14 cellular contexts compared by ENCODE assay signal in genomic region chr1:155263067-155263466, GRCh38. TPM values are rescaled to one million over a fixed set of nuclear protein-coding genes. Genes with fewer than 3 reads are reported as not detected.
DNase-seq lines count a peak whose midpoint lies in the region; ATAC-seq and TF ChIP-seq lines count a peak whose summit lies in the region.
"Had no signal": no experiment of that assay in that cellular context is flagged by ENCODE, and none has a peak within 500 bp of the region (broad histone marks: within the 10 kb centered on the region; RNA-seq: fewer than 3 reads in every experiment).

No MANE protein-coding gene starts in this region.

- CTCF ChIA-PET in CD8-positive, alpha-beta memory T cell (lab: Charles Lee), result interaction anchor here (0.9 to 5.4 kb wide), 3 partner anchors 10 to 60 kb away, joined by 4 to 38 read pairs (median 8); partner anchors contain the start of gene CLK2

- H3K4me1 Mint-ChIP-seq in CD8-positive, alpha-beta memory T cell, result peaks cover 31 to 40% (median 36%) of the 10 kb centered on the region in 3 donors
- H3K4me1 Mint-ChIP-seq in neural crest cell, result peaks cover 27% of the 10 kb centered on the region

- peaks cover 5 to 82% (median 20%) of the 10 kb centered on the region in 3 donors for H3K36me3 Mint-ChIP-seq in CD8-positive, alpha-beta memory T cell
- H3K36me3 Mint-ChIP-seq in neural crest cell (ENCODE audit: low read depth), result peaks cover 21% of the 10 kb centered on the region

- ATAC-seq in HG02981 (IDR thresholded peaks at IDR 0.05; ENCODE audit: unreplicated experiment), result no peak

- H3F3A ChIP-seq in Loucy (ENCODE audit: low read depth), result peaks cover 9% of the 10 kb centered on the region; the same call in 1 of the 2 replicates

- no peak for TF ChIP-seq POLR2A in breast epithelium (IDR thresholded peaks at IDR 0.05)

- intact Hi-C loops in breast epithelium (cut with DNase I; ENCODE audit: low total_unique reads), result no loop called here

- peaks cover 27% of the 10 kb centered on the region for H3K79me2 ChIP-seq in Loucy (ENCODE audit: insufficient read depth, low read length)

- no peak overlapping the region for H3K4me3 ChIP-seq in CD8-positive, alpha-beta memory T cell (ENCODE audit: low read length)
- H3K4me3 ChIP-seq in Loucy (ENCODE audit: low read length, poor library complexity, severe bottlenecking), result no peak overlapping the region
- H3K4me3 ChIP-seq in breast epithelium, result no peak overlapping the region

- TF ChIP-seq CTCF in Loucy (conservative IDR thresholded peaks at IDR 0.05; ENCODE audit: low read length) (no peak), breast epithelium (IDR thresholded peaks at IDR 0.05) (no peak), neural crest cell (conservative IDR thresholded peaks at IDR 0.05) (no peak)

- no peak overlapping the region for H2AFZ ChIP-seq in Loucy (ENCODE audit: low read length)

- no peaks in the 10 kb centered on the region for H3K9me2 ChIP-seq in Loucy (replicated peaks; ENCODE audit: low read depth, low read length)

- H3K4me1 ChIP-seq in CD8-positive, alpha-beta memory T cell (ENCODE audit: insufficient read depth, low read length), result peaks cover 22% of the 10 kb centered on the region
- H3K4me1 ChIP-seq in Loucy (ENCODE audit: insufficient read depth, low read length, poor library complexity, severe bottlenecking) (peaks cover 16% of the 10 kb centered on the region), breast epithelium (peaks cover 5 to 9% of the 10 kb centered on the region in 2 donors)

- H3K27ac ChIP-seq in CD8-positive, alpha-beta memory T cell (ENCODE audit: low read depth, low read length), result no peak overlapping the region
- peak overlapping the region; percentile 80 to 88 for H3K27ac ChIP-seq in breast epithelium

- peak overlapping the region in 6 of 7 donors; percentile 39 to 99 (median 96) for H3K4me3 Mint-ChIP-seq in CD8-positive, alpha-beta memory T cell
- peak overlapping the region; percentile 98 for H3K4me3 Mint-ChIP-seq in neural crest cell

- H3K4me2 ChIP-seq in Loucy (ENCODE audit: low read depth, low read length, poor library complexity, severe bottlenecking), result peak overlapping the region; percentile 97

- no peak overlapping the region for H3K9ac ChIP-seq in Loucy (ENCODE audit: low read depth, low read length, poor library complexity, severe bottlenecking)

- peaks cover 9% of the 10 kb centered on the region for H4K20me1 ChIP-seq in Loucy (ENCODE audit: insufficient read depth, low read length, poor library complexity, severe bottlenecking)

- H3K27ac Mint-ChIP-seq in CD8-positive, alpha-beta memory T cell, result peak overlapping the region; percentile 68 to 99 (median 98)
- no peak overlapping the region for H3K27ac Mint-ChIP-seq in neural crest cell (ENCODE audit: unreplicated experiment)

- H3K9me3 ChIP-seq in CD8-positive, alpha-beta memory T cell (ENCODE audit: low read length), result no peaks in the 10 kb centered on the region
- H3K9me3 ChIP-seq in Loucy (ENCODE audit: insufficient read depth, low read depth, low read length), result no peaks in the 10 kb centered on the region
- no peaks in the 10 kb centered on the region for H3K9me3 ChIP-seq in breast epithelium
- H3K9me3 ChIP-seq: adrenal gland, pancreas had no signal

- no peaks in the 10 kb centered on the region for H3K27me3 Mint-ChIP-seq in CD8-positive, alpha-beta memory T cell
- H3K27me3 Mint-ChIP-seq in neural crest cell (ENCODE audit: low read depth), result peaks cover 4% of the 10 kb centered on the region

- no peak for DNase-seq in CD8-positive, alpha-beta memory T cell
- DNase-seq in breast epithelium (ENCODE audit: low spot score in 2 of 2) (no peak), neural crest cell (ENCODE audit: low read depth, low spot score) (no peak), cortex of kidney (lab: John Stamatoyannopoulos, UW) (no peak)
- DNase-seq in stimulated activated naive CD4-positive, alpha-beta T cell treated with Interleukin-2 at 50 U/mL for 16 hours (lab: John Stamatoyannopoulos, UW), result no peak
- no peak for DNase-seq in activated effector memory CD4-positive, alpha-beta T cell treated with anti-CD3 and anti-CD28 coated beads, Interleukin-2, amount 50 U/mL, for 16 hours
- DNase-seq: adrenal gland, NCI-H524, pancreas had no signal

- H3K36me3 ChIP-seq in CD8-positive, alpha-beta memory T cell (ENCODE audit: insufficient read depth, low read length), result peaks cover 38% of the 10 kb centered on the region
- H3K36me3 ChIP-seq in Loucy (ENCODE audit: insufficient read depth, low read length), result peaks cover 55% of the 10 kb centered on the region
- H3K36me3 ChIP-seq in breast epithelium, result peaks cover 15% of the 10 kb centered on the region

- no peaks in the 10 kb centered on the region for H3K27me3 ChIP-seq in CD8-positive, alpha-beta memory T cell (ENCODE audit: insufficient read depth, low read length, poor library complexity, severe bottlenecking)
- H3K27me3 ChIP-seq in Loucy (ENCODE audit: insufficient read depth, low read length, poor library complexity, severe bottlenecking), result no peaks in the 10 kb centered on the region
- H3K27me3 ChIP-seq in breast epithelium, result no peaks in the 10 kb centered on the region
- H3K27me3 ChIP-seq: adrenal gland, pancreas had no signal

- H3K9me3 Mint-ChIP-seq in CD8-positive, alpha-beta memory T cell, result no peaks in the 10 kb centered on the region
- no peaks in the 10 kb centered on the region for H3K9me3 Mint-ChIP-seq in neural crest cell

- POLR2A ChIA-PET in CD8-positive, alpha-beta memory T cell (lab: Charles Lee), result interaction anchor here (0.6 to 2.4 kb wide), 2 partner anchors 10 to 1237 kb away, joined by 4 to 25 read pairs; partner anchors contain the start of gene CLK2

RNA-seq across cellular contexts. Expression of gene SCAMP3, which starts 0.9 kb away (rescaled TPM):
- 100 to 1,000 TPM; 152 to 158 TPM for total RNA-seq in CD8-positive, alpha-beta memory T cell
- 179 TPM for polyA plus RNA-seq in CD8-positive, alpha-beta memory T cell
- total RNA-seq in breast epithelium (10 to 100 TPM; 64.9 to 72.0 (median 68.3) TPM), neural crest cell (68.9 and 75.3 TPM in 2 replicates)

RNA-seq across cellular contexts. Expression of gene ENTREP3, which starts 7.8 kb away (rescaled TPM):
- 10 to 100 TPM; 39.1 to 41.5 TPM for total RNA-seq in CD8-positive, alpha-beta memory T cell
- 1.7 TPM for polyA plus RNA-seq in CD8-positive, alpha-beta memory T cell
- total RNA-seq in breast epithelium (10 to 100 TPM in 2 of 3 donors, 1 to 10 TPM in 1; 8.2 to 12.1 (median 10.2) TPM), neural crest cell (93.1 and 94.3 TPM in 2 replicates)

RNA-seq across cellular contexts. Expression of gene CLK2, which starts 10.2 kb away (rescaled TPM):
- total RNA-seq in CD8-positive, alpha-beta memory T cell, result 10 to 100 TPM; 78.3 to 79.8 TPM
- 20.2 TPM for polyA plus RNA-seq in CD8-positive, alpha-beta memory T cell
- total RNA-seq in breast epithelium, result 10 to 100 TPM; 29.1 to 53.4 (median 48.7) TPM
- total RNA-seq in neural crest cell, result 101 and 104 TPM in 2 replicates

RNA-seq across cellular contexts. Expression of gene HCN3, which starts 14.2 kb away (rescaled TPM):
- total RNA-seq in CD8-positive, alpha-beta memory T cell, result 1 to 10 TPM; 3.2 to 3.7 TPM
- polyA plus RNA-seq in CD8-positive, alpha-beta memory T cell, result 0.18 TPM
- total RNA-seq in breast epithelium (1 to 10 TPM; 1.3 to 2.3 (median 2.3) TPM), neural crest cell (20.8 and 22.4 TPM in 2 replicates)

RNA-seq across cellular contexts. Expression of gene PKLR, which starts 38.2 kb away (rescaled TPM):
- not detected for total RNA-seq in CD8-positive, alpha-beta memory T cell
- polyA plus RNA-seq in CD8-positive, alpha-beta memory T cell, result not detected
- under 1 TPM in 1 of 3 donors, not detected in 2; 0.33 TPM for total RNA-seq in breast epithelium
- not detected in 2 replicates for total RNA-seq in neural crest cell
- total RNA-seq: endothelial cell of umbilical vein; M059J; T-helper 2 cell treated with Interferon-gamma antibody and Interleukin-4, amounts not matched to agents 100 ng/mL and 5 ng/mL, for 36 hours had no signal
- polyA plus RNA-seq: endothelial cell of umbilical vein had no signal
